Comparison of ENCODE assay signal across 10 cellular contexts in the genomic region with DNA sequence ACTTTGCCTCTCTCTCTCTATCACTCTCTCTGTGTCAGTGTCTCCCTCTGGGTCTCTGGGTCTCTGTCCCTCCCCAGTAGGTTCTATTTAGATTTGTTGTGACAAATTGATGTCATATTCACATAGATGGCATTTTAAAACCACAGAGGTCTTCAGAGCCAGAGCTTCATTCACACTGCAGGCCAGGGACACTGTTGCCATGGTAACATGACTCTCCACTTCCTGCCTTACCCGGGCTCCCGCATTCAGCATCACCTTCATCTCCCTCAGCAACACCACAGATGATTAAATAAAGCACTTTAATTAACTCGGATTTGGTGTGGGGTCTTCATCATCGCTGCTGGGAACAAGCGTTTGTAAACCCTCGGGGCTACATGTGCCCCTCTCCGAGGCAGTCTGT.
DNase-seq lines count a peak whose midpoint lies in the region; TF ChIP-seq lines count a peak whose summit lies in the region.
"Had no signal": no experiment of that assay in that cellular context is flagged by ENCODE, and none has a peak within 500 bp of the region (broad histone marks: within the 10 kb centered on the region; RNA-seq: fewer than 3 reads in every experiment).

No MANE protein-coding gene starts in this region.

- no peaks in the 10 kb centered on the region for H3K9me3 ChIP-seq in MM.1S (replicated peaks; ENCODE audit: insufficient read depth, low read length)

- H3K27ac ChIP-seq in MM.1S (ENCODE audit: low read length): no peak overlapping the region

- H3K27me3 ChIP-seq in MM.1S (replicated peaks; ENCODE audit: insufficient read depth, low read length): no peaks in the 10 kb centered on the region

- H3F3A ChIP-seq in MM.1S (ENCODE audit: insufficient read depth, low read length): no peaks in the 10 kb centered on the region

- H3K4me2 ChIP-seq in MM.1S (ENCODE audit: low read depth, low read length): no peak overlapping the region

- no peaks in the 10 kb centered on the region for H3K36me3 ChIP-seq in MM.1S (replicated peaks; ENCODE audit: insufficient read depth, low read length)

- no peaks in the 10 kb centered on the region for H3K4me1 ChIP-seq in MM.1S (ENCODE audit: low read length)

- H3K9ac ChIP-seq in MM.1S (ENCODE audit: low read length): no peak overlapping the region

- no peak for TF ChIP-seq CTCF in MM.1S (IDR thresholded peaks at IDR 0.05; ENCODE audit: low read length)

- H4K20me1 ChIP-seq in MM.1S (ENCODE audit: insufficient read depth, low read length): no peaks in the 10 kb centered on the region

- H3K9me2 ChIP-seq in MM.1S (replicated peaks; ENCODE audit: insufficient read depth, low read length): no peaks in the 10 kb centered on the region

- DNase-seq in NCI-H2107 treated with DMSO at 0.1 percent for 48 hours (lab: John Stamatoyannopoulos, UW; ENCODE audit: unreplicated experiment) (peak; percentile 37), NCI-H2107 (lab: John Stamatoyannopoulos, UW) (no peak), MM.1S (peak; percentile 33), SW480 (ENCODE audit: low spot score) (peak; percentile 50), kidney tubule cell (ENCODE audit: low spot score) (peak; percentile 52), amniotic stem cell (lab: John Stamatoyannopoulos, UW) (no peak), middle frontal gyrus (ENCODE audit: extremely low spot score, low spot score) (no peak), ecto neural progenitor cell (ENCODE audit: low spot score) (no peak)
- DNase-seq: naive B cell, PC-3 had no signal

- no peak overlapping the region for H3K4me3 ChIP-seq in MM.1S (ENCODE audit: low read length)

- no peaks in the 10 kb centered on the region for H3K79me2 ChIP-seq in MM.1S (ENCODE audit: low read length)

- no peak overlapping the region for H2AFZ ChIP-seq in MM.1S (ENCODE audit: low read length)

Comparison
In these comparisons a context has a peak if more than half of its experiments do, and no peak if none do; other contexts are left out.
1. DNase-seq: peak in NCI-H2107 treated with DMSO at 0.1 percent for 48 hours (single experiment), MM.1S (single experiment), SW480 (single experiment) and kidney tubule cell (single experiment); none in NCI-H2107 (single experiment), amniotic stem cell (single experiment), middle frontal gyrus (single experiment) and ecto neural progenitor cell (single experiment).